ENCODE assay signal across 8 cellular contexts in genomic region chr12:389138-390096, GRCh38. TPM values are rescaled to one million over a fixed set of nuclear protein-coding genes. Genes with fewer than 3 reads are reported as not detected.
DNase-seq lines count a peak whose midpoint lies in the region; ATAC-seq and TF ChIP-seq lines count a peak whose summit lies in the region.

Gene KDM5A (minus strand): TSS chr12:389320. CDS start chr12:389091, 229 bp downstream.

- intact Hi-C loops in MCF 10A (cut with micrococcal nuclease) = no loop called here

- ATAC-seq in GM18858 (IDR thresholded peaks at IDR 0.05; ENCODE audit: unreplicated experiment) (peak; percentile 84), HG03060 (IDR thresholded peaks at IDR 0.05; ENCODE audit: low read depth, unreplicated experiment) (peak; percentile 83), T-cell (replicated peaks in 1 of 4) (peak; percentile 92 to 94 (median 92))

- H3K9me3 Mint-ChIP-seq in T-cell (no peaks in the 10 kb centered on the region), MCF 10A (ENCODE audit: unreplicated experiment) (no peaks in the 10 kb centered on the region)

- H3K4me3 Mint-ChIP-seq in T-cell = peak within 1 kb of the TSS; percentile 84 to 97 (median 96)
- peak within 1 kb of the TSS; percentile 86 for H3K4me3 Mint-ChIP-seq in MCF 10A (ENCODE audit: unreplicated experiment)

- TF ChIP-seq CTCF in MCF 10A (IDR thresholded peaks at IDR 0.05; ENCODE audit: unreplicated experiment) = no peak

- peaks cover 12% of the 10 kb centered on the region for H3K36me3 Mint-ChIP-seq in T-cell
- H3K36me3 Mint-ChIP-seq in MCF 10A (ENCODE audit: insufficient read depth, unreplicated experiment) = peaks cover 26% of the 10 kb centered on the region

- H3K27me3 Mint-ChIP-seq in T-cell = no peaks in the 10 kb centered on the region
- H3K27me3 Mint-ChIP-seq in MCF 10A (ENCODE audit: insufficient read depth, unreplicated experiment) = no peaks in the 10 kb centered on the region

- BruUV-seq in MCF 10A (replicated peaks; lab: Mats Ljungman, UMichigan) = TSS peak; percentile 75

- POLR2A ChIA-PET in T-cell (lab: Charles Lee) (interaction anchor here (0.5 to 2.9 kb wide), 10 partner anchors 11 to 361 kb away, joined by 3 to 14 read pairs (median 5); partner anchors contain the start of gene CCDC77 (in 2 of the 2)), MCF 10A (lab: Yijun Ruan, JAX) (interaction anchor here (0.6 to 8.8 kb wide), 25 partner anchors 8 to 1529 kb away, joined by 3 to 142 read pairs (median 4); partner anchors contain the start of genes CCDC77, SLC6A13 and WNK1)

- CTCF ChIA-PET in T-cell (lab: Charles Lee) (interaction anchor here (0.5 to 2.9 kb wide), 6 partner anchors 11 to 252 kb away, joined by 3 to 26 read pairs (median 4); partner anchors contain the start of gene CCDC77 (in 2 of the 2)), MCF 10A (lab: Yijun Ruan, JAX) (interaction anchor here (0.6 to 1.5 kb wide), 8 partner anchors 11 to 882 kb away, joined by 3 to 7 read pairs (median 3); partner anchors contain the start of gene CCDC77)

- H3K27ac Mint-ChIP-seq in T-cell = peak within 1 kb of the TSS; percentile 98
- peak within 1 kb of the TSS; percentile 96 for H3K27ac Mint-ChIP-seq in MCF 10A (ENCODE audit: low read depth, unreplicated experiment)

- peak; percentile 81 to 95 (median 88) for DNase-seq in T-cell
- peak; percentile 94 for DNase-seq in MCF 10A (ENCODE audit: unreplicated experiment)
- DNase-seq in iPS-NIHi7 (ENCODE audit: extremely low spot score) = peak; percentile 93
- DNase-seq in stimulated activated CD4-positive, alpha-beta T cell treated with anti-CD3 and anti-CD28 coated beads, Interleukin-12 subunit alpha, Interleukin-12 subunit beta, amount 100 ng/mL, for 24 hours (ENCODE audit: low read depth in 2 of 2) = peak; percentile 78 to 82
- DNase-seq in cortex of kidney (lab: John Stamatoyannopoulos, UW) = no peak
- DNase-seq in cerebellar nuclear complex (lab: John Stamatoyannopoulos, UW) = no peak

- peaks cover 43 to 55% (median 48%) of the 10 kb centered on the region in 3 donors for H3K4me1 Mint-ChIP-seq in T-cell
- H3K4me1 Mint-ChIP-seq in MCF 10A (ENCODE audit: insufficient read depth, unreplicated experiment) = peaks cover 6% of the 10 kb centered on the region

RNA-seq across cellular contexts. Expression of gene KDM5A, which starts in this region (rescaled TPM):
- total RNA-seq in T-cell (100 to 1,000 TPM; 126 to 157 (median 142) TPM), MCF 10A (2022) (58.0 and 71.6 TPM in 2 replicates)

Comparison
In these comparisons a context has a peak if more than half of its experiments do, and no peak if none do; other contexts are left out.
1. DNase-seq: peak in T-cell (34 of 34), MCF 10A (single experiment), iPS-NIHi7 (single experiment) and stimulated activated CD4-positive, alpha-beta T cell treated with anti-CD3 and anti-CD28 coated beads, Interleukin-12 subunit alpha, Interleukin-12 subunit beta, amount 100 ng/mL, for 24 hours (2 of 2); none in cortex of kidney (single experiment) and cerebellar nuclear complex (0 of 2).
2. Peak in every context shown above with its lines, with median percentiles within 50 percentile points of each other: ATAC-seq.